21 cellular contexts compared by ENCODE assay signal in the genomic region with DNA sequence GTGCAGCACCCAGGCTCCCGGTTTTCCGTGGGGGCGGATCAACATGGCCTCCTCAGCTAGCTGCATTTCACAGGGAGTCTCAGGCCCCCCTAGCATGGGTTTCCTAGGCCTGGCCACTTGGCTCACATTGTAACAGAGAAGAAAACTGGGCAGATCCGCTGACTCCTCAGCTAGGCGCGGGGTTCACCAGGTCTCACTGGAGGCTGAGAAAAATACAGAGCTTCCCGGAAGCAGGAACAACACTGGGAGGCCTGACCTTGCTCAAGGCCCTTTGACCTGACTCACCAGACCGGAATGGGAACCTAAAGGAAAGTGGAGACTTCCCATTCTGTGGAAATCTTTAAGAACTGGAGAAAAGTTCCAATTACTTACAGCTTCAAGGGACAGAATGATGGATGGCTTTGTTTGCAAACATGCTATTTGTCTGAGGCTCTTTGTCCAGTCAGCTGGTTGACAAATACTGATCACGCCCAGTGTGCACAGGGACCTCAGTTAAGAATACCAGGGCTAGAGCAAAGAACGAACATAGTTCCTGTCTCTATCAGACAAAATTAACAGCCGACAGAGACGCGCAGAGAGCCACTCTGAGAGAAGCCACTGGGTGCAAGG.
A peak's percentile ranks its signal among the peaks of the same experiment; 100 is the strongest.
DNase-seq lines count a peak whose midpoint lies in the region; ATAC-seq, FAIRE-seq and TF ChIP-seq lines count a peak whose summit lies in the region.
"Had no signal": no experiment of that assay in that cellular context is flagged by ENCODE, and none has a peak within 500 bp of the region (broad histone marks: within the 10 kb centered on the region; RNA-seq: fewer than 3 reads in every experiment).

No MANE protein-coding gene starts in this region.

- peaks cover 33% of the 10 kb centered on the region for H3K4me1 ChIP-seq in hepatocyte (ENCODE audit: insufficient read depth)
- H3K4me1 ChIP-seq in pancreas = peaks cover 25 to 48% (median 38%) of the 10 kb centered on the region in 3 donors
- H3K4me1 ChIP-seq in CD8-positive, alpha-beta T cell (ENCODE audit: insufficient read depth, low read length) = no peaks in the 10 kb centered on the region
- H3K4me1 ChIP-seq: foreskin keratinocyte had no signal

- ATAC-seq in pancreas = peak in 3 of 4 donors; percentile 10 to 32 (median 11)
- ATAC-seq in CD8-positive, alpha-beta T cell = no peak
- ATAC-seq: activated naive CD4-positive, alpha-beta T cell treated with anti-CD3 and anti-CD28 coated beads, Interleukin-2, amount 50 U/mL, for 72 hours; foreskin keratinocyte; Right ventricle myocardium inferior; stimulated activated effector memory CD8-positive, alpha-beta T cell treated with anti-CD3 and anti-CD28 coated beads, Interleukin-12 subunit alpha, Interleukin-12 subunit beta, amount 100 ng/mL, for 72 hours; T-helper 17 cell had no signal

- H3K9me3 ChIP-seq in SK-N-MC (ENCODE audit: low read depth, low read length) (no peaks in the 10 kb centered on the region), hepatocyte (ENCODE audit: low read depth) (no peaks in the 10 kb centered on the region), pancreas (no peaks in the 10 kb centered on the region)
- H3K9me3 ChIP-seq in CD8-positive, alpha-beta T cell (ENCODE audit: low read length) = no peaks in the 10 kb centered on the region

- peak overlapping the region; percentile 20 for H3K4me2 ChIP-seq in hepatocyte

- POLR2A ChIA-PET in CD8-positive, alpha-beta T cell (lab: Charles Lee) = no interaction called here

- FAIRE-seq in pancreas (lab: Jason Lieb, UNC) = no peak
- FAIRE-seq: GM19239 had no signal

- H3K36me3 ChIP-seq in SK-N-MC (ENCODE audit: insufficient read depth, low read length) (no peaks in the 10 kb centered on the region), hepatocyte (replicated peaks; ENCODE audit: insufficient read depth, low read depth) (no peaks in the 10 kb centered on the region), pancreas (no peaks in the 10 kb centered on the region)
- no peaks in the 10 kb centered on the region for H3K36me3 ChIP-seq in CD8-positive, alpha-beta T cell (ENCODE audit: insufficient read depth, low read length)

- H3K4me1 Mint-ChIP-seq in CD8-positive, alpha-beta T cell (ENCODE audit: low read depth) = no peaks in the 10 kb centered on the region
- H3K4me1 Mint-ChIP-seq: stimulated activated effector memory CD8-positive, alpha-beta T cell treated with anti-CD3 and anti-CD28 coated beads, Interleukin-12 subunit alpha, Interleukin-12 subunit beta, amount 100 ng/mL, for 72 hours had no signal

- H3K27me3 Mint-ChIP-seq in CD8-positive, alpha-beta T cell (ENCODE audit: low read depth) = no peaks in the 10 kb centered on the region
- H3K27me3 Mint-ChIP-seq: T-helper 17 cell had no signal

- H3K79me2 ChIP-seq in hepatocyte = no peaks in the 10 kb centered on the region

- TF ChIP-seq CTCF in hepatocyte (IDR thresholded peaks at IDR 0.05; ENCODE audit: poor library complexity) (no peak), pancreas (IDR thresholded peaks at IDR 0.05) (no peak)
- TF ChIP-seq CTCF in CD8-positive, alpha-beta T cell (IDR thresholded peaks at IDR 0.05) = no peak

- WGBS in hepatocyte (ENCODE audit: low lambda C conversion rate, missing lambda C conversion rate) = 70% methylated on average over 13 of the region's 13 CpGs
- 64 to 71% methylated on average over 13 of the region's 13 CpGs for WGBS in pancreas, 2 donors

- no peaks in the 10 kb centered on the region for H4K20me1 ChIP-seq in hepatocyte (ENCODE audit: insufficient read depth, poor library complexity, severe bottlenecking)

- H3K27ac Mint-ChIP-seq in CD8-positive, alpha-beta T cell = no peak overlapping the region
- H3K27ac Mint-ChIP-seq: activated naive CD4-positive, alpha-beta T cell treated with anti-CD3 and anti-CD28 coated beads, Interleukin-2, amount 50 U/mL, for 72 hours; stimulated activated effector memory CD8-positive, alpha-beta T cell treated with anti-CD3 and anti-CD28 coated beads, Interleukin-12 subunit alpha, Interleukin-12 subunit beta, amount 100 ng/mL, for 72 hours; T-helper 17 cell had no signal

- CTCF ChIA-PET in CD8-positive, alpha-beta T cell (lab: Charles Lee) = interaction anchor here (1.5 to 1.6 kb wide), 2 partner anchors 12 kb away, joined by 4 to 5 read pairs; no protein-coding TSS in a partner anchor

- no peak overlapping the region for H3K4me3 ChIP-seq in SK-N-MC
- H3K4me3 ChIP-seq in hepatocyte = no peak overlapping the region
- H3K4me3 ChIP-seq in pancreas = no peak overlapping the region
- no peak overlapping the region for H3K4me3 ChIP-seq in CD8-positive, alpha-beta T cell (ENCODE audit: low read depth, low read length)
- H3K4me3 ChIP-seq: skin epidermis had no signal

- H3K27ac ChIP-seq in SK-N-MC = peak overlapping the region; percentile 84; the same call in 1 of the 2 replicates
- peak overlapping the region; percentile 19 for H3K27ac ChIP-seq in hepatocyte
- H3K27ac ChIP-seq in pancreas = peak overlapping the region in 2 of 4 donors; percentile 13 to 23
- no peak overlapping the region for H3K27ac ChIP-seq in CD8-positive, alpha-beta T cell (ENCODE audit: low read depth, low read length)
- H3K27ac ChIP-seq: foreskin keratinocyte, skin epidermis had no signal

- H3K9ac ChIP-seq in SK-N-MC (ENCODE audit: insufficient read length) = no peak overlapping the region

- H3K9me3 Mint-ChIP-seq in CD8-positive, alpha-beta T cell = no peaks in the 10 kb centered on the region
- H3K9me3 Mint-ChIP-seq: activated naive CD4-positive, alpha-beta T cell treated with anti-CD3 and anti-CD28 coated beads, Interleukin-2, amount 50 U/mL, for 72 hours; stimulated activated effector memory CD8-positive, alpha-beta T cell treated with anti-CD3 and anti-CD28 coated beads, Interleukin-12 subunit alpha, Interleukin-12 subunit beta, amount 100 ng/mL, for 72 hours had no signal

- intact Hi-C loops in pancreas (cut with DNase I) = no loop called here
- intact Hi-C loops in CD8-positive, alpha-beta T cell (cut with DNase I, micrococcal nuclease) = no loop called here

- no peaks in the 10 kb centered on the region for H3K27me3 ChIP-seq in hepatocyte
- no peaks in the 10 kb centered on the region for H3K27me3 ChIP-seq in pancreas
- no peaks in the 10 kb centered on the region for H3K27me3 ChIP-seq in CD8-positive, alpha-beta T cell (ENCODE audit: insufficient read depth, low read length)
- H3K27me3 ChIP-seq: foreskin keratinocyte had no signal

- no peaks in the 10 kb centered on the region for H3K9me2 ChIP-seq in hepatocyte (replicated peaks; ENCODE audit: insufficient read depth)

- H2AFZ ChIP-seq in hepatocyte = no peak overlapping the region

- peak; percentile 90 for DNase-seq in ELF-1 (ENCODE audit: low read depth, low spot score)
- no peak for DNase-seq in SK-N-MC (ENCODE audit: low read depth, low spot score)
- DNase-seq in hepatocyte (ENCODE audit: low spot score) = no peak
- peak in 1 of 6 donors; percentile 24 for DNase-seq in pancreas
- DNase-seq in CD8-positive, alpha-beta T cell = no peak
- no peak for DNase-seq in NCI-H2196 (lab: John Stamatoyannopoulos, UW; ENCODE audit: unreplicated experiment)
- DNase-seq in activated T-cell treated with anti-CD3 and anti-CD28 coated beads, Interleukin-2, amount 50 U/mL, for 48 hours = no peak
- DNase-seq in GF-D8 (lab: John Stamatoyannopoulos, UW) = no peak
- DNase-seq: activated CD4-positive, alpha-beta T cell treated with anti-CD3 and anti-CD28 coated beads for 1 hour; central memory CD4-positive, alpha-beta T cell; foreskin keratinocyte; KBM-7; NCI-H1417; NCI-H345; occipital lobe; T-helper 17 cell had no signal

- no peaks in the 10 kb centered on the region for H3K36me3 Mint-ChIP-seq in CD8-positive, alpha-beta T cell
- H3K36me3 Mint-ChIP-seq: activated naive CD4-positive, alpha-beta T cell treated with anti-CD3 and anti-CD28 coated beads, Interleukin-2, amount 50 U/mL, for 72 hours; stimulated activated effector memory CD8-positive, alpha-beta T cell treated with anti-CD3 and anti-CD28 coated beads, Interleukin-12 subunit alpha, Interleukin-12 subunit beta, amount 100 ng/mL, for 72 hours had no signal

- H3K4me3 Mint-ChIP-seq in CD8-positive, alpha-beta T cell = no peak overlapping the region
- H3K4me3 Mint-ChIP-seq: stimulated activated effector memory CD8-positive, alpha-beta T cell treated with anti-CD3 and anti-CD28 coated beads, Interleukin-12 subunit alpha, Interleukin-12 subunit beta, amount 100 ng/mL, for 72 hours; T-helper 17 cell had no signal
